Comparison of ENCODE assay signal across 1 cellular context in the genomic region with DNA sequence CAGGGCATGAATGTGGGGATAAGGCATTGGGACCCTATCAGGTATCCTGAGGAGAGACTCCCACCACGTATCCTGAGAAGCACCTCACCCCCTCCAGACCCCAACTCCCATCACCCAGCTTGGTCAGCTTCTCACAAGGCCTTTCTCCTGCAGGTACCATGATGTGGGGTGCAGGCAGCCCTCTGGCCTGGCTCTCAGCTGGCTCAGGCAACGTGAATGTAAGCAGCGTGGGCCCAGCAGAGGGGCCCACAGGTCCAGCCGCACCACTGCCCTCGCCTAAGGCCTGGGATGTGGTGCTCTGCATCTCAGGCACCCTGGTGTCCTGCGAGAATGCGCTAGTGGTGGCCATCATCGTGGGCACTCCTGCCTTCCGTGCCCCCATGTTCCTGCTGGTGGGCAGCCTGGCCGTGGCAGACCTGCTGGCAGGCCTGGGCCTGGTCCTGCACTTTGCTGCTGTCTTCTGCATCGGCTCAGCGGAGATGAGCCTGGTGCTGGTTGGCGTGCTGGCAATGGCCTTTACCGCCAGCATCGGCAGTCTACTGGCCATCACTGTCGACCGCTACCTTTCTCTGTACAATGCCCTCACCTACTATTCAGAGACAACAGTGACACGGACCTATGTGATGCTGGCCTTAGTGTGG.
TF ChIP-seq lines count a peak whose summit lies in the region.

No MANE protein-coding gene starts in this region.

TF ChIP-seq in HCT116, 20 proteins besides CTCF, POLR2A, EP300 and RAD21:
- TF ChIP-seq EZH2 (IDR thresholded peaks at IDR 0.05) (no peak), TCF7L2 (IDR thresholded peaks at IDR 0.05; ENCODE audit: borderline replicate concordance, extremely low read depth, insufficient read depth, insufficient read length) (no peak), CEBPB (IDR thresholded peaks at IDR 0.05; ENCODE audit: low read depth) (no peak), EGR1 (IDR thresholded peaks at IDR 0.05; ENCODE audit: low read depth) (no peak), ZFX (IDR thresholded peaks at IDR 0.05) (no peak), ELF1 (IDR thresholded peaks at IDR 0.05; ENCODE audit: borderline replicate concordance, low read depth) (no peak), SRF (IDR thresholded peaks at IDR 0.05; ENCODE audit: low read depth) (no peak)
- TF ChIP-seq, protein P1, sequence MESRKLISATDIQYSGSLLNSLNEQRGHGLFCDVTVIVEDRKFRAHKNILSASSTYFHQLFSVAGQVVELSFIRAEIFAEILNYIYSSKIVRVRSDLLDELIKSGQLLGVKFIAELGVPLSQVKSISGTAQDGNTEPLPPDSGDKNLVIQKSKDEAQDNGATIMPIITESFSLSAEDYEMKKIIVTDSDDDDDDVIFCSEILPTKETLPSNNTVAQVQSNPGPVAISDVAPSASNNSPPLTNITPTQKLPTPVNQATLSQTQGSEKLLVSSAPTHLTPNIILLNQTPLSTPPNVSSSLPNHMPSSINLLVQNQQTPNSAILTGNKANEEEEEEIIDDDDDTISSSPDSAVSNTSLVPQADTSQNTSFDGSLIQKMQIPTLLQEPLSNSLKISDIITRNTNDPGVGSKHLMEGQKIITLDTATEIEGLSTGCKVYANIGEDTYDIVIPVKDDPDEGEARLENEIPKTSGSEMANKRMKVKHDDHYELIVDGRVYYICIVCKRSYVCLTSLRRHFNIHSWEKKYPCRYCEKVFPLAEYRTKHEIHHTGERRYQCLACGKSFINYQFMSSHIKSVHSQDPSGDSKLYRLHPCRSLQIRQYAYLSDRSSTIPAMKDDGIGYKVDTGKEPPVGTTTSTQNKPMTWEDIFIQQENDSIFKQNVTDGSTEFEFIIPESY (IDR thresholded peaks at IDR 0.05; ENCODE audit: extremely low read depth, insufficient replicate concordance, low read length): no peak
- TF ChIP-seq, protein P2, sequence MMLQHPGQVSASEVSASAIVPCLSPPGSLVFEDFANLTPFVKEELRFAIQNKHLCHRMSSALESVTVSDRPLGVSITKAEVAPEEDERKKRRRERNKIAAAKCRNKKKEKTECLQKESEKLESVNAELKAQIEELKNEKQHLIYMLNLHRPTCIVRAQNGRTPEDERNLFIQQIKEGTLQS (IDR thresholded peaks at IDR 0.05): no peak
- TF ChIP-seq, protein P3, sequence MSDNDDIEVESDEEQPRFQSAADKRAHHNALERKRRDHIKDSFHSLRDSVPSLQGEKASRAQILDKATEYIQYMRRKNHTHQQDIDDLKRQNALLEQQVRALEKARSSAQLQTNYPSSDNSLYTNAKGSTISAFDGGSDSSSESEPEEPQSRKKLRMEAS (IDR thresholded peaks at IDR 0.05): no peak
